Comparison of ENCODE assay signal across 9 cellular contexts in the genomic region with DNA sequence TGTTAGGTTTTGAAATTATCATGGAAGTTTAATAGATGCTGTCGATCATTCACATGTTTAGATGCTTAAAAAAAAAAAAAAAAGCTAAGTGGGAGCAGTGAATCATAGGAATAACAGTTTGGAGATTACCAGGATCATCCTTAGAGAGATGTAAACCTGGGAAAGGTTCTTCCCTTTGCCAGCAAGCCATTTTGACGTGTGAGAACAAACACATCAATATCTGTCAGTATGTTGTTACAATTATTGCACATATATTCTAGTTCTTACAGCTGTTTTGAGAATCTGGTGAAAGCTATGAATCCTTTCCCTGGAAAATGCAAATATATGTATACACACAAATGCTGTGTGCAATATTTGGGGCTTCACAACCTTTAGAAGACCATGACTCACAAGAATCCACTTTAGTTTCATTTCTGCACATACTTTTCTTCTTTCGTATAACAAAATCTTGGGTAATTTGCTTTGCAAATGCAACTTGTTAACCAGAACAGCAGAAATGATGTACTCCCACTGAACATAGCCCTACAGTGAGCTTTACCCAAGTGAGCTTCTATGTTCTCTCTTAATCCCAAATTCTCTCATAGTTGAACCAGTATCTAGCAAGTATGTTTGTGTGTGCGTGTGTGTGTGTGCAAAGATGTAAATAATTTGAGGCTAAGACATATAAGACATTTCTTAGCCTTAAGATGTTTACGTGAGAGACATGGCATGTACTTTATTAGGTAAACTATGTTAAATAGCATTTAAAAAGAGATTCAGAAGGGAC. TPM values are rescaled to one million over a fixed set of nuclear protein-coding genes. Genes with fewer than 3 reads are reported as not detected.
DNase-seq lines count a peak whose midpoint lies in the region; ATAC-seq lines count a peak whose summit lies in the region.
"Had no signal": no experiment of that assay in that cellular context is flagged by ENCODE, and none has a peak within 500 bp of the region (broad histone marks: within the 10 kb centered on the region; RNA-seq: fewer than 3 reads in every experiment).

No MANE protein-coding gene starts in this region.

- DNase-seq in activated naive CD4-positive, alpha-beta T cell treated with anti-CD3 and anti-CD28 coated beads, Interleukin-2, amount 10 ng/mL, durations not matched to agents 7 days and 5 days: no peak
- no peak for DNase-seq in activated CD8-positive, alpha-beta T cell treated with anti-CD3 and anti-CD28 coated beads, Interleukin-2, amount 10 ng/mL, durations not matched to agents 7 days and 5 days
- no peak for DNase-seq in stimulated activated naive CD8-positive, alpha-beta T cell treated with anti-CD3 and anti-CD28 coated beads, Interleukin-15, amount 100 ng/mL, for 72 hours
- DNase-seq in G401 (ENCODE audit: low spot score): no peak
- no peak for DNase-seq in AG20443 (ENCODE audit: low spot score)
- no peak for DNase-seq in SKM-1 treated with dmso at 0.1 percent for 144 hours (lab: John Stamatoyannopoulos, UW; ENCODE audit: unreplicated experiment)
- DNase-seq: nucleus accumbens had no signal

- no peaks in the 10 kb centered on the region for H3K27me3 Mint-ChIP-seq in activated naive CD4-positive, alpha-beta T cell treated with anti-CD3 and anti-CD28 coated beads, Interleukin-2, amount 50 U/mL, for 24 hours
- no peaks in the 10 kb centered on the region for H3K27me3 Mint-ChIP-seq in activated naive CD4-positive, alpha-beta T cell treated with anti-CD3 and anti-CD28 coated beads, Interleukin-2, amount 10 ng/mL, durations not matched to agents 7 days and 5 days
- H3K27me3 Mint-ChIP-seq in activated CD8-positive, alpha-beta T cell treated with anti-CD3 and anti-CD28 coated beads, Interleukin-2, amount 10 ng/mL, durations not matched to agents 7 days and 5 days (ENCODE audit: low read depth): no peaks in the 10 kb centered on the region
- no peaks in the 10 kb centered on the region for H3K27me3 Mint-ChIP-seq in stimulated activated naive CD8-positive, alpha-beta T cell treated with anti-CD3 and anti-CD28 coated beads, Interleukin-15, amount 100 ng/mL, for 72 hours

- POLR2A ChIA-PET in activated CD8-positive, alpha-beta T cell treated with anti-CD3 and anti-CD28 coated beads, Interleukin-2, amount 10 ng/mL, durations not matched to agents 7 days and 5 days (lab: Charles Lee): interaction anchor here (0.7 to 2.3 kb wide), 3 partner anchors 9 to 19 kb away, joined by 5 to 10 read pairs (median 7); a partner anchor contains a TSS

- H3K9me3 Mint-ChIP-seq in activated naive CD4-positive, alpha-beta T cell treated with anti-CD3 and anti-CD28 coated beads, Interleukin-2, amount 50 U/mL, for 24 hours: no peaks in the 10 kb centered on the region
- H3K9me3 Mint-ChIP-seq in activated naive CD4-positive, alpha-beta T cell treated with anti-CD3 and anti-CD28 coated beads, Interleukin-2, amount 10 ng/mL, durations not matched to agents 7 days and 5 days: no peaks in the 10 kb centered on the region
- H3K9me3 Mint-ChIP-seq in activated CD8-positive, alpha-beta T cell treated with anti-CD3 and anti-CD28 coated beads, Interleukin-2, amount 10 ng/mL, durations not matched to agents 7 days and 5 days (ENCODE audit: insufficient read depth): no peaks in the 10 kb centered on the region
- no peaks in the 10 kb centered on the region for H3K9me3 Mint-ChIP-seq in stimulated activated naive CD8-positive, alpha-beta T cell treated with anti-CD3 and anti-CD28 coated beads, Interleukin-15, amount 100 ng/mL, for 72 hours

- peaks cover 72% of the 10 kb centered on the region for H3K4me1 Mint-ChIP-seq in activated naive CD4-positive, alpha-beta T cell treated with anti-CD3 and anti-CD28 coated beads, Interleukin-2, amount 50 U/mL, for 24 hours
- peaks cover 44% of the 10 kb centered on the region for H3K4me1 Mint-ChIP-seq in activated naive CD4-positive, alpha-beta T cell treated with anti-CD3 and anti-CD28 coated beads, Interleukin-2, amount 10 ng/mL, durations not matched to agents 7 days and 5 days
- H3K4me1 Mint-ChIP-seq in activated CD8-positive, alpha-beta T cell treated with anti-CD3 and anti-CD28 coated beads, Interleukin-2, amount 10 ng/mL, durations not matched to agents 7 days and 5 days (ENCODE audit: low read depth): peaks cover 20% of the 10 kb centered on the region
- H3K4me1 Mint-ChIP-seq in stimulated activated naive CD8-positive, alpha-beta T cell treated with anti-CD3 and anti-CD28 coated beads, Interleukin-15, amount 100 ng/mL, for 72 hours: peaks cover 58% of the 10 kb centered on the region

- no peak overlapping the region for H3K4me3 Mint-ChIP-seq in activated naive CD4-positive, alpha-beta T cell treated with anti-CD3 and anti-CD28 coated beads, Interleukin-2, amount 50 U/mL, for 24 hours
- no peak overlapping the region for H3K4me3 Mint-ChIP-seq in activated naive CD4-positive, alpha-beta T cell treated with anti-CD3 and anti-CD28 coated beads, Interleukin-2, amount 10 ng/mL, durations not matched to agents 7 days and 5 days
- H3K4me3 Mint-ChIP-seq in activated CD8-positive, alpha-beta T cell treated with anti-CD3 and anti-CD28 coated beads, Interleukin-2, amount 10 ng/mL, durations not matched to agents 7 days and 5 days: no peak overlapping the region
- H3K4me3 Mint-ChIP-seq in stimulated activated naive CD8-positive, alpha-beta T cell treated with anti-CD3 and anti-CD28 coated beads, Interleukin-15, amount 100 ng/mL, for 72 hours: peak overlapping the region in 1 of 2 donors; percentile 5

- ATAC-seq in HG03060 (IDR thresholded peaks at IDR 0.05; ENCODE audit: low read depth, unreplicated experiment): peak; percentile 51
- no peak for ATAC-seq in activated CD8-positive, alpha-beta T cell treated with anti-CD3 and anti-CD28 coated beads, Interleukin-2, amount 10 ng/mL, durations not matched to agents 7 days and 5 days
- ATAC-seq in stimulated activated naive CD8-positive, alpha-beta T cell treated with anti-CD3 and anti-CD28 coated beads, Interleukin-15, amount 100 ng/mL, for 72 hours: peak; percentile 63

- CTCF ChIA-PET in activated naive CD4-positive, alpha-beta T cell treated with anti-CD3 and anti-CD28 coated beads, Interleukin-2, amount 10 ng/mL, durations not matched to agents 7 days and 5 days (lab: Charles Lee): no interaction called here
- CTCF ChIA-PET in activated CD8-positive, alpha-beta T cell treated with anti-CD3 and anti-CD28 coated beads, Interleukin-2, amount 10 ng/mL, durations not matched to agents 7 days and 5 days (lab: Charles Lee): interaction anchor here (1.6 to 2.5 kb wide), 3 partner anchors 59 to 368 kb away, joined by 4 to 11 read pairs (median 6); no protein-coding TSS in a partner anchor

- H3K27ac Mint-ChIP-seq in activated naive CD4-positive, alpha-beta T cell treated with anti-CD3 and anti-CD28 coated beads, Interleukin-2, amount 50 U/mL, for 24 hours: peak overlapping the region; percentile 76
- H3K27ac Mint-ChIP-seq in activated naive CD4-positive, alpha-beta T cell treated with anti-CD3 and anti-CD28 coated beads, Interleukin-2, amount 10 ng/mL, durations not matched to agents 7 days and 5 days: no peak overlapping the region
- H3K27ac Mint-ChIP-seq in activated CD8-positive, alpha-beta T cell treated with anti-CD3 and anti-CD28 coated beads, Interleukin-2, amount 10 ng/mL, durations not matched to agents 7 days and 5 days: peak overlapping the region; percentile 5
- H3K27ac Mint-ChIP-seq in stimulated activated naive CD8-positive, alpha-beta T cell treated with anti-CD3 and anti-CD28 coated beads, Interleukin-15, amount 100 ng/mL, for 72 hours: peak overlapping the region in 1 of 2 donors; percentile 58

- in situ Hi-C loops in G401 (cut with HindIII; ENCODE audit: low sequenced_read_pairs): no loop called here

- peaks cover 32% of the 10 kb centered on the region for H3K36me3 Mint-ChIP-seq in activated naive CD4-positive, alpha-beta T cell treated with anti-CD3 and anti-CD28 coated beads, Interleukin-2, amount 50 U/mL, for 24 hours
- H3K36me3 Mint-ChIP-seq in activated naive CD4-positive, alpha-beta T cell treated with anti-CD3 and anti-CD28 coated beads, Interleukin-2, amount 10 ng/mL, durations not matched to agents 7 days and 5 days: peaks cover 58% of the 10 kb centered on the region
- peaks cover 58% of the 10 kb centered on the region for H3K36me3 Mint-ChIP-seq in activated CD8-positive, alpha-beta T cell treated with anti-CD3 and anti-CD28 coated beads, Interleukin-2, amount 10 ng/mL, durations not matched to agents 7 days and 5 days (ENCODE audit: low read depth)

RNA-seq across cellular contexts. Expression of a gene that starts 12.1 kb away (rescaled TPM):
- 10 to 100 TPM; 45.3 to 48.1 TPM for total RNA-seq in activated CD8-positive, alpha-beta T cell treated with anti-CD3 and anti-CD28 coated beads, Interleukin-2, amount 10 ng/mL, durations not matched to agents 7 days and 5 days
- 4.7 and 15.7 TPM in 2 replicates for total RNA-seq in G401 (2014; rRNA removed; shearing (Covaris generic))
